In genomic region chr4:182175788-182176519, GRCh38 we compare ENCODE assay signal across 14 cellular contexts.
"Had no signal": no experiment of that assay in that cellular context is flagged by ENCODE, and none has a peak within 500 bp of the region (broad histone marks: within the 10 kb centered on the region; RNA-seq: fewer than 3 reads in every experiment).

No MANE protein-coding gene starts in this region.

- H3K27ac ChIP-seq: right atrium auricular region, suprapubic skin had no signal

- H3K36me3 ChIP-seq: right atrium auricular region, suprapubic skin had no signal

- H3K4me3 ChIP-seq: right atrium auricular region, suprapubic skin had no signal

- H3K9me3 ChIP-seq: right atrium auricular region, suprapubic skin had no signal

- H3K4me1 ChIP-seq: right atrium auricular region, suprapubic skin had no signal

- H3K27me3 ChIP-seq: right atrium auricular region had no signal

- DNase-seq: activated CD4-positive, CD25-positive, alpha-beta regulatory T cell treated with anti-CD3 and anti-CD28 coated beads, Interleukin-2, amount 50 U/mL, for 72 hours; activated naive CD4-positive, alpha-beta T cell; activated naive CD8-positive, alpha-beta T cell treated with anti-CD3 and anti-CD28 coated beads, Interleukin-2, amount 10 ng/mL, durations not matched to agents 7 days and 5 days; anterior cingulate cortex; cerebellar nuclear complex; effector memory CD4-positive, alpha-beta T cell; foreskin melanocyte; head of caudate nucleus; nucleus accumbens; stimulated activated naive CD8-positive, alpha-beta T cell treated with anti-CD3 and anti-CD28 coated beads, Interleukin-15, Interleukin-2, amounts not matched to agents 100 U/mL and 50 U/mL, for 24 hours; T1000; trophoblast cell had no signal
